In genomic region chr1:67332653-67333529, GRCh38 we compare ENCODE assay signal across 9 cellular contexts. TPM values are rescaled to one million over a fixed set of nuclear protein-coding genes. Genes with fewer than 3 reads are reported as not detected.
A peak's percentile ranks its signal among the peaks of the same experiment; 100 is the strongest.
DNase-seq lines count a peak whose midpoint lies in the region; ATAC-seq and FAIRE-seq lines count a peak whose summit lies in the region.
"Had no signal": no experiment of that assay in that cellular context is flagged by ENCODE, and none has a peak within 500 bp of the region (broad histone marks: within the 10 kb centered on the region; RNA-seq: fewer than 3 reads in every experiment).

No MANE protein-coding gene starts in this region.

- ATAC-seq in GM18499 (IDR thresholded peaks at IDR 0.05; ENCODE audit: insufficient read depth, unreplicated experiment) (peak; percentile 96), GM19468 (IDR thresholded peaks at IDR 0.05; ENCODE audit: extremely low read depth, unreplicated experiment) (peak; percentile 84), HG03097 (IDR thresholded peaks at IDR 0.05; ENCODE audit: low FRiP score, unreplicated experiment) (peak; percentile 74)
- peak; percentile 91 for ATAC-seq in activated naive CD8-positive, alpha-beta T cell treated with anti-CD3 and anti-CD28 coated beads, Interleukin-2, amount 50 U/mL, for 24 hours

- H3K27ac Mint-ChIP-seq in activated naive CD8-positive, alpha-beta T cell treated with anti-CD3 and anti-CD28 coated beads, Interleukin-2, amount 50 U/mL, for 24 hours: peak overlapping the region; percentile 88

- H3K27me3 Mint-ChIP-seq in activated naive CD8-positive, alpha-beta T cell treated with anti-CD3 and anti-CD28 coated beads, Interleukin-2, amount 50 U/mL, for 24 hours: no peaks in the 10 kb centered on the region

- H3K4me3 Mint-ChIP-seq in activated naive CD8-positive, alpha-beta T cell treated with anti-CD3 and anti-CD28 coated beads, Interleukin-2, amount 50 U/mL, for 24 hours: peak overlapping the region; percentile 51

- no peaks in the 10 kb centered on the region for H3K9me3 Mint-ChIP-seq in activated naive CD8-positive, alpha-beta T cell treated with anti-CD3 and anti-CD28 coated beads, Interleukin-2, amount 50 U/mL, for 24 hours

- no peak for DNase-seq in activated naive CD8-positive, alpha-beta T cell treated with anti-CD3 and anti-CD28 coated beads, Interleukin-2, amount 50 U/mL, for 24 hours
- no peak for DNase-seq in NCI-H526 (lab: John Stamatoyannopoulos, UW)
- DNase-seq in A172 (ENCODE audit: low spot score): no peak
- no peak for DNase-seq in urothelium cell line (ENCODE audit: low spot score)
- DNase-seq in activated CD4-positive, alpha-beta T cell treated with anti-CD3 and anti-CD28 coated beads for 4 hours: no peak

- peaks cover 71% of the 10 kb centered on the region for H3K36me3 Mint-ChIP-seq in activated naive CD8-positive, alpha-beta T cell treated with anti-CD3 and anti-CD28 coated beads, Interleukin-2, amount 50 U/mL, for 24 hours (ENCODE audit: low read depth)

- no peak for FAIRE-seq in urothelium cell line (lab: Jason Lieb, UNC)

- H3K4me1 Mint-ChIP-seq in activated naive CD8-positive, alpha-beta T cell treated with anti-CD3 and anti-CD28 coated beads, Interleukin-2, amount 50 U/mL, for 24 hours: peaks cover 89% of the 10 kb centered on the region

RNA-seq across cellular contexts. Expression of gene IL12RB2, which starts 25.2 kb away (rescaled TPM):
- not detected in 2 replicates for total RNA-seq in A172 (2014; rRNA removed; shearing (Covaris generic))
- total RNA-seq: fibroblast of villous mesenchyme had no signal
